In the genomic region with DNA sequence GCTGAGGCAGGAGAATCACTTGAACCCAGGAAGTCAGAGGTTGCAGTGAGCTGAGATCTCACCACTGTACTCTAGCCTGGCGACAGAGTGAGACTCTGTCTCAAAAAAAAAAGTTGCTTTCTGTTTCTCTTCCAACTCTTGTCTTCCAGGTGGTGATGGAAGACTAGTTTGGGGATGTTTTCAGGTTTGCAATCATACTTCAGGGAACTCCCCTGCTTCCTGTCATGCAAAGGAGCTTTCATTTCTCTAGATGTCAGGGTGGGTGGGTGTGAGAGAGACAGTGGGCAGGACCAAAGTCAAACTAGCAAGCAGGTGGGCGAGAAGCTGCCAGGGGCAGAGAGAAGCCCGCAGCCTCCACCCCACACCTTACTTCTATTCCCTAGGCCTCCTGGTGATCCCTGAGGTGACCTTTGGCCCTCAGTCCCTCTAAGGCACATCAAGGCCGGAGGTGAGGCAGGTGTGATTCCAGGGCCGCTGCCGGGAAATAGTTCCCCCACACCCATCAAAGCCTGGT, we compare ENCODE assay signal across 10 cellular contexts. TPM values are rescaled to one million over a fixed set of nuclear protein-coding genes. Genes with fewer than 3 reads are reported as not detected.
A peak's percentile ranks its signal among the peaks of the same experiment; 100 is the strongest.
DNase-seq lines count a peak whose midpoint lies in the region; ATAC-seq and FAIRE-seq lines count a peak whose summit lies in the region.
"Had no signal": no experiment of that assay in that cellular context is flagged by ENCODE, and none has a peak within 500 bp of the region (broad histone marks: within the 10 kb centered on the region; RNA-seq: fewer than 3 reads in every experiment).

No MANE protein-coding gene starts in this region.

- no peaks in the 10 kb centered on the region for H3K4me1 ChIP-seq in small intestine (ENCODE audit: control insufficient read depth in 2 of 2, insufficient read depth in 1 of 2, low read depth in 1 of 2, low read length in 1 of 2)

- peak; percentile 94 for FAIRE-seq in GM18507 (lab: Jason Lieb, UNC)
- FAIRE-seq in small intestine (lab: Jason Lieb, UNC), result no peak

- DNase-seq in GM18507 (ENCODE audit: extremely low spot score, insufficient read length, low read depth) (no peak), RPMI8226 (peak; percentile 4), small intestine (peak; percentile 43), NCI-H526 treated with DMSO at 0.1 percent for 48 hours (lab: John Stamatoyannopoulos, UW) (no peak), NCI-H1436 (lab: John Stamatoyannopoulos, UW) (no peak), NCI-H2171 treated with DMSO at 0.1 percent for 48 hours (lab: John Stamatoyannopoulos, UW) (no peak), SKM-1 treated with dmso at 0.1 percent for 144 hours (lab: John Stamatoyannopoulos, UW; ENCODE audit: unreplicated experiment) (no peak)
- DNase-seq: endodermal cell had no signal

- H3K27me3 ChIP-seq in small intestine (ENCODE audit: control insufficient read depth in 2 of 2, insufficient read depth in 2 of 2, low read length in 2 of 2), result no peaks in the 10 kb centered on the region

- H3K36me3 ChIP-seq in small intestine (ENCODE audit: control insufficient read depth in 2 of 2, insufficient read depth in 2 of 2, low read length in 2 of 2), result no peaks in the 10 kb centered on the region

- WGBS in small intestine, 3 donors, result 17 to 48% (median 17%) methylated on average over 6 of the region's 6 CpGs

- peak; percentile 62 for ATAC-seq in GM21825 (IDR thresholded peaks at IDR 0.05; ENCODE audit: unreplicated experiment)

- H3K4me3 ChIP-seq in small intestine (ENCODE audit: low read depth in 1 of 2, low read length in 2 of 2), result no peak overlapping the region
- H3K4me3 ChIP-seq: SK-N-MC had no signal

- peak overlapping the region in 1 of 2 donors; percentile 38 for H3K27ac ChIP-seq in small intestine (ENCODE audit: low read depth in 1 of 2, low read length in 1 of 2)
- H3K27ac ChIP-seq: SK-N-MC had no signal

- H3K9me3 ChIP-seq in small intestine (ENCODE audit: control insufficient read depth, low read depth), result no peaks in the 10 kb centered on the region

RNA-seq across cellular contexts. Expression of a gene that starts 25.7 kb away (rescaled TPM):
- polyA plus RNA-seq in small intestine, result 1 to 10 TPM; 2.5 to 5.7 (median 3.5) TPM

Comparison
In these comparisons a context has a peak if more than half of its experiments do, and no peak if none do; other contexts are left out.
1. DNase-seq: peak in RPMI8226 (single experiment) and small intestine (single experiment); none in GM18507 (single experiment), NCI-H526 treated with DMSO at 0.1 percent for 48 hours (single experiment), NCI-H1436 (single experiment), NCI-H2171 treated with DMSO at 0.1 percent for 48 hours (single experiment) and SKM-1 treated with dmso at 0.1 percent for 144 hours (single experiment).